Comparison of ENCODE assay signal across 11 cellular contexts in genomic region chr7:22640269-22640668, GRCh38.
DNase-seq lines count a peak whose midpoint lies in the region; ATAC-seq, FAIRE-seq and TF ChIP-seq lines count a peak whose summit lies in the region.
"Had no signal": no experiment of that assay in that cellular context is flagged by ENCODE, and none has a peak within 500 bp of the region (broad histone marks: within the 10 kb centered on the region; RNA-seq: fewer than 3 reads in every experiment).

No MANE protein-coding gene starts in this region.

- TF ChIP-seq POLR2A in H54 (IDR thresholded peaks at IDR 0.05; ENCODE audit: low read depth, low read length) = no peak

- H3K27ac ChIP-seq in right atrium auricular region = no peak overlapping the region

- no peaks in the 10 kb centered on the region for H3K27me3 ChIP-seq in right atrium auricular region

- ATAC-seq in HG03469 (IDR thresholded peaks at IDR 0.05; ENCODE audit: unreplicated experiment) = peak; percentile 94
- ATAC-seq: Panc1, right cardiac atrium had no signal

- FAIRE-seq in H54 (lab: Jason Lieb, UNC) (peak; percentile 11), frontal cortex (lab: Jason Lieb, UNC) (no peak)

- no peaks in the 10 kb centered on the region for H3K4me1 ChIP-seq in right atrium auricular region

- peaks cover 0 to 41% of the 10 kb centered on the region in 2 donors for H3K9me3 ChIP-seq in right atrium auricular region

- DNase-seq in activated CD4-positive, alpha-beta T cell treated with anti-CD3 and anti-CD28 coated beads for 24 hours (ENCODE audit: low read depth in 2 of 2) = peak; percentile 22 to 35
- no peak for DNase-seq in activated CD4-positive, alpha-beta T cell treated with anti-CD3 and anti-CD28 coated beads, Interleukin-2, amount 50 U/mL, for 4 hours
- DNase-seq in H54 (ENCODE audit: insufficient read length, low spot score) (no peak), frontal cortex (ENCODE audit: low spot score in 2 of 2) (no peak), right atrium auricular region (ENCODE audit: low spot score) (no peak), GM10266 (ENCODE audit: extremely low spot score) (no peak)
- peak; percentile 64 for DNase-seq in stimulated activated CD4-positive, alpha-beta T cell treated with anti-CD3 and anti-CD28 coated beads, Interleukin-4, amount 100 ng/mL, for 24 hours
- DNase-seq: 8988T, right cardiac atrium had no signal

- H3K4me3 ChIP-seq in right atrium auricular region = no peak overlapping the region

- TF ChIP-seq CTCF in right atrium auricular region (IDR thresholded peaks at IDR 0.05) (no peak), GM10266 (IDR thresholded peaks at IDR 0.05; ENCODE audit: control insufficient read depth, insufficient read depth, low read depth, missing control alignments) (no peak)

- no peaks in the 10 kb centered on the region for H3K36me3 ChIP-seq in right atrium auricular region

Comparison
In these comparisons a context has a peak if more than half of its experiments do, and no peak if none do; other contexts are left out.
1. DNase-seq: peak in activated CD4-positive, alpha-beta T cell treated with anti-CD3 and anti-CD28 coated beads for 24 hours (2 of 2) and stimulated activated CD4-positive, alpha-beta T cell treated with anti-CD3 and anti-CD28 coated beads, Interleukin-4, amount 100 ng/mL, for 24 hours (single experiment); none in activated CD4-positive, alpha-beta T cell treated with anti-CD3 and anti-CD28 coated beads, Interleukin-2, amount 50 U/mL, for 4 hours (0 of 2), H54 (single experiment), frontal cortex (0 of 2), right atrium auricular region (single experiment) and GM10266 (single experiment).